ENCODE assay signal across 1 cellular context in genomic region chr10:53476650-53477312, GRCh38.
TF ChIP-seq lines count a peak whose summit lies in the region.

No MANE protein-coding gene starts in this region.

TF ChIP-seq in H1, 55 proteins besides CTCF, POLR2A, EP300 and RAD21:
- TF ChIP-seq CBX5 (IDR thresholded peaks at IDR 0.05; ENCODE audit: low read depth, low read length) (no peak), SAP30 (IDR thresholded peaks at IDR 0.05; ENCODE audit: insufficient read depth, insufficient replicate concordance, low read length) (no peak), POU5F1 (IDR thresholded peaks at IDR 0.05; ENCODE audit: low read depth, low read length) (peak; percentile 39; the same call in 1 of the 2 replicates), NANOG (IDR thresholded peaks at IDR 0.05; ENCODE audit: insufficient read depth, low read depth, low read length, poor library complexity, severe bottlenecking) (peak; percentile 64), CHD1 (IDR thresholded peaks at IDR 0.05; ENCODE audit: low read depth, low read length) (no peak), CEBPB (IDR thresholded peaks at IDR 0.05; ENCODE audit: low read depth, low read length) (no peak), E2F6 (IDR thresholded peaks at IDR 0.05) (no peak), CTBP2 (IDR thresholded peaks at IDR 0.05; ENCODE audit: borderline replicate concordance, insufficient read depth, insufficient read length, low read length) (no peak), EGR1 (IDR thresholded peaks at IDR 0.05; ENCODE audit: borderline replicate concordance, low read depth, low read length) (no peak), SP2 (IDR thresholded peaks at IDR 0.05; ENCODE audit: low read length) (no peak), MAX (IDR thresholded peaks at IDR 0.05) (no peak), CHD2 (IDR thresholded peaks at IDR 0.05; ENCODE audit: low read length) (no peak), SP1 (IDR thresholded peaks at IDR 0.05; ENCODE audit: low read depth, low read length) (peak; percentile 59; the same call in 1 of the 2 replicates), CHD7 (IDR thresholded peaks at IDR 0.05; ENCODE audit: insufficient replicate concordance, low read length) (no peak), RBBP5 (IDR thresholded peaks at IDR 0.05; ENCODE audit: borderline replicate concordance, low read depth, low read length) (no peak), POLR2AphosphoS5 (IDR thresholded peaks at IDR 0.05; ENCODE audit: low read depth, low read length) (no peak), SIX5 (IDR thresholded peaks at IDR 0.05; ENCODE audit: low read depth, low read length) (no peak), HDAC6 (IDR thresholded peaks at IDR 0.05; ENCODE audit: low read depth, low read length) (no peak), GABPA (IDR thresholded peaks at IDR 0.05; ENCODE audit: borderline replicate concordance, insufficient read depth, low read length) (no peak), KDM5A (IDR thresholded peaks at IDR 0.05; ENCODE audit: low read length) (no peak), PHF8 (conservative IDR thresholded peaks at IDR 0.05; ENCODE audit: low read depth, low read length) (no peak), ATF2 (IDR thresholded peaks at IDR 0.05; ENCODE audit: low read length) (peak; percentile 16; the same call in 1 of the 2 replicates), JUN (IDR thresholded peaks at IDR 0.05; ENCODE audit: low read depth, low read length) (no peak), TAF7 (optimal IDR thresholded peaks at IDR 0.05; ENCODE audit: borderline replicate concordance, low read depth, low read length) (no peak), RFX5 (IDR thresholded peaks at IDR 0.05; ENCODE audit: borderline replicate concordance, low read depth, low read length) (no peak), HDAC2 (IDR thresholded peaks at IDR 0.05; ENCODE audit: borderline replicate concordance in 1 of 2, low read depth in 2 of 2, low read length in 2 of 2) (0 out of 4 replicates have a peak, but pooled peaks of 1 of the 2 experiments have one; percentile 53), FOSL1 (IDR thresholded peaks at IDR 0.05; ENCODE audit: insufficient read depth, low read depth, low read length) (no peak), BRCA1 (IDR thresholded peaks at IDR 0.05; ENCODE audit: low read depth, low read length) (no peak), USF2 (IDR thresholded peaks at IDR 0.05; ENCODE audit: low read length) (no peak), ATF3 (IDR thresholded peaks at IDR 0.05; ENCODE audit: insufficient read depth, low read depth, low read length) (no peak), SUZ12 (IDR thresholded peaks at IDR 0.05; ENCODE audit: low read length) (no peak), RXRA (IDR thresholded peaks at IDR 0.05; ENCODE audit: insufficient read depth, low read depth, low read length) (no peak), RNF2 (IDR thresholded peaks at IDR 0.05; ENCODE audit: borderline replicate concordance, low read depth, low read length, missing control alignments, poor library complexity, severe bottlenecking) (no peak), EZH2 (IDR thresholded peaks at IDR 0.05; ENCODE audit: low read depth, low read length, severe bottlenecking) (no peak)
TF ChIP-seq in H1: peak in this region for 5.
